2 cellular contexts compared by ENCODE assay signal in genomic region chr12:122172262-122172939, GRCh38.
TF ChIP-seq lines count a peak whose summit lies in the region.

No MANE protein-coding gene starts in this region.

TF ChIP-seq in HEK293, 187 proteins besides CTCF, POLR2A, EP300 and RAD21:
- TF ChIP-seq, protein P1, sequence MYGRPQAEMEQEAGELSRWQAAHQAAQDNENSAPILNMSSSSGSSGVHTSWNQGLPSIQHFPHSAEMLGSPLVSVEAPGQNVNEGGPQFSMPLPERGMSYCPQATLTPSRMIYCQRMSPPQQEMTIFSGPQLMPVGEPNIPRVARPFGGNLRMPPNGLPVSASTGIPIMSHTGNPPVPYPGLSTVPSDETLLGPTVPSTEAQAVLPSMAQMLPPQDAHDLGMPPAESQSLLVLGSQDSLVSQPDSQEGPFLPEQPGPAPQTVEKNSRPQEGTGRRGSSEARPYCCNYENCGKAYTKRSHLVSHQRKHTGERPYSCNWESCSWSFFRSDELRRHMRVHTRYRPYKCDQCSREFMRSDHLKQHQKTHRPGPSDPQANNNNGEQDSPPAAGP (tag by site-specific recombination; IDR thresholded peaks at IDR 0.05), result no peak
- 0 out of 2 replicates have a peak, but pooled peaks have one; percentile 38 for TF ChIP-seq SCRT2 (tag by site-specific recombination; IDR thresholded peaks at IDR 0.05)

TF ChIP-seq in HepG2, 621 proteins besides CTCF, POLR2A, EP300 and RAD21:
- TF ChIP-seq ZNF530 (CRISPR knock-in tag; IDR thresholded peaks at IDR 0.05; ENCODE audit: low read depth), result no peak
- TF ChIP-seq CEBPB (IDR thresholded peaks at IDR 0.05; ENCODE audit: borderline replicate concordance, low read depth, low read length), result 0 out of 2 replicates have a peak, but pooled peaks have one; percentile 3
- no peak for TF ChIP-seq CREB1 (IDR thresholded peaks at IDR 0.05)
- 0 out of 2 replicates have a peak, but pooled peaks have one; percentile 20 for TF ChIP-seq CREB1 (CRISPR knock-in tag; IDR thresholded peaks at IDR 0.05)
- TF ChIP-seq CBFB (CRISPR knock-in tag; IDR thresholded peaks at IDR 0.05), result no peak
- no peak for TF ChIP-seq ZNF234 (CRISPR knock-in tag; conservative IDR thresholded peaks at IDR 0.05)
- peak; percentile 16; the same call in 1 of the 2 replicates for TF ChIP-seq SALL1 (CRISPR knock-in tag; IDR thresholded peaks at IDR 0.05)
- peak; percentile 46; the same call in 1 of the 2 replicates for TF ChIP-seq HNF4A (CRISPR knock-in tag; IDR thresholded peaks at IDR 0.05)
